Comparison of ENCODE assay signal across 13 cellular contexts in genomic region chr16:9966569-9967157, GRCh38.
A peak's percentile ranks its signal among the peaks of the same experiment; 100 is the strongest.
DNase-seq lines count a peak whose midpoint lies in the region; ATAC-seq lines count a peak whose summit lies in the region.
"Had no signal": no experiment of that assay in that cellular context is flagged by ENCODE, and none has a peak within 500 bp of the region (broad histone marks: within the 10 kb centered on the region; RNA-seq: fewer than 3 reads in every experiment).

No MANE protein-coding gene starts in this region.

- no peak overlapping the region for H3K27ac Mint-ChIP-seq in activated CD4-positive, alpha-beta T cell treated with anti-CD3 and anti-CD28 coated beads for 36 hours
- H3K27ac Mint-ChIP-seq: activated T-helper 2 cell treated with anti-CD3 and anti-CD28 coated beads, Interferon-gamma antibody, Interleukin-2, Interleukin-4, amounts not matched to agents 10 μg/mL and 5 μg/mL and 100 μg/mL, durations not matched to agents 14 hours and 24 hours and 36 hours; endodermal cell had no signal

- WGBS in mesendoderm (ENCODE audit: extremely low coverage, insufficient coverage, low lambda C conversion rate) = no CpG with 5 or more reads among the region's 9 CpGs

- H3K9me3 Mint-ChIP-seq in activated CD4-positive, alpha-beta T cell treated with anti-CD3 and anti-CD28 coated beads for 36 hours (ENCODE audit: low read depth) = peaks cover 8% of the 10 kb centered on the region

- H2BK5ac ChIP-seq in mesendoderm (ENCODE audit: low read length) = no peak overlapping the region

- H2BK15ac ChIP-seq in mesendoderm (replicated peaks; ENCODE audit: low read depth) = no peak overlapping the region

- no peak overlapping the region for H3K27ac ChIP-seq in mesendoderm (ENCODE audit: low read depth, low read length)
- no peak overlapping the region for H3K27ac ChIP-seq in SJCRH30
- H3K27ac ChIP-seq: ovary had no signal

- H3K4me1 ChIP-seq in mesendoderm (ENCODE audit: control insufficient read depth, low read depth, low read length) (no peaks in the 10 kb centered on the region), SJCRH30 (no peaks in the 10 kb centered on the region)

- no peaks in the 10 kb centered on the region for H3K79me2 ChIP-seq in mesendoderm (ENCODE audit: control insufficient read depth, insufficient read depth, low read length)

- POLR2A ChIA-PET in activated CD4-positive, alpha-beta T cell treated with anti-CD3 and anti-CD28 coated beads for 36 hours (lab: Charles Lee) = no interaction called here

- no peak overlapping the region for H2BK120ac ChIP-seq in mesendoderm (ENCODE audit: low read depth, low read length)

- H3K56ac ChIP-seq in mesendoderm (ENCODE audit: low read length) = no peak overlapping the region

- ATAC-seq in activated CD4-positive, alpha-beta T cell treated with anti-CD3 and anti-CD28 coated beads for 36 hours = peak; percentile 83
- ATAC-seq in GM21515 (IDR thresholded peaks at IDR 0.05; ENCODE audit: unreplicated experiment) = peak; percentile 72

- H3K4ac ChIP-seq in mesendoderm (ENCODE audit: low read depth, low read length) = no peak overlapping the region

- H3K4me2 ChIP-seq in mesendoderm (ENCODE audit: low read length) = no peak overlapping the region

- H3K9me3 ChIP-seq in SJCRH30 (replicated peaks) = no peaks in the 10 kb centered on the region
- H3K9me3 ChIP-seq: ovary had no signal

- H2AK5ac ChIP-seq in mesendoderm (ENCODE audit: low read length) = no peak overlapping the region

- no peak overlapping the region for H3K18ac ChIP-seq in mesendoderm (ENCODE audit: low read length)

- H3K4me3 ChIP-seq in mesendoderm (ENCODE audit: low read length) (no peak overlapping the region), SJCRH30 (no peak overlapping the region)
- H3K4me3 ChIP-seq: ovary had no signal

- peaks cover 10% of the 10 kb centered on the region for H3K27me3 Mint-ChIP-seq in activated CD4-positive, alpha-beta T cell treated with anti-CD3 and anti-CD28 coated beads for 36 hours

- peaks cover 3% of the 10 kb centered on the region for H3K4me1 Mint-ChIP-seq in activated CD4-positive, alpha-beta T cell treated with anti-CD3 and anti-CD28 coated beads for 36 hours
- H3K4me1 Mint-ChIP-seq: endodermal cell had no signal

- H3K9ac ChIP-seq in mesendoderm (ENCODE audit: low read length) = no peak overlapping the region

- peak; percentile 31 for DNase-seq in activated CD4-positive, alpha-beta T cell treated with anti-CD3 and anti-CD28 coated beads for 36 hours
- no peak for DNase-seq in activated CD4-positive, alpha-beta T cell treated with anti-CD3 and anti-CD28 coated beads, Interleukin-2, amount 50 U/mL, for 1 hour
- DNase-seq in MV-4-11 (lab: John Stamatoyannopoulos, UW) (peak; percentile 5), mesendoderm (peak; percentile 6), KG1 (lab: John Stamatoyannopoulos, UW) (no peak), GOT3 (lab: John Stamatoyannopoulos, UW) (no peak), SJCRH30 (no peak)
- DNase-seq: endodermal cell, kidney, NCI-H187 treated with DMSO at 0.1 percent for 48 hours, ovary had no signal

- H3K4me3 Mint-ChIP-seq in activated CD4-positive, alpha-beta T cell treated with anti-CD3 and anti-CD28 coated beads for 36 hours = no peak overlapping the region
- H3K4me3 Mint-ChIP-seq: endodermal cell had no signal

- no peak overlapping the region for H4K5ac ChIP-seq in mesendoderm (ENCODE audit: low read length)

- CTCF ChIA-PET in activated CD4-positive, alpha-beta T cell treated with anti-CD3 and anti-CD28 coated beads for 36 hours (lab: Charles Lee) = interaction anchor here (0.6 kb wide), 1 partner anchor 579 kb away, joined by 3 read pairs; no protein-coding TSS in a partner anchor

- intact Hi-C loops in activated CD4-positive, alpha-beta T cell treated with anti-CD3 and anti-CD28 coated beads for 36 hours (cut with DNase I, micrococcal nuclease) = loop anchor here in 1 of 2 experiments (2.0 kb wide), 1 partner anchor 300 kb away; no protein-coding TSS in a partner anchor

- H3K23ac ChIP-seq in mesendoderm (ENCODE audit: low read length) = no peak overlapping the region

- H3K27me3 ChIP-seq in mesendoderm (ENCODE audit: insufficient read depth, low read length, poor library complexity) (no peaks in the 10 kb centered on the region), SJCRH30 (no peaks in the 10 kb centered on the region)
- H3K27me3 ChIP-seq: ovary had no signal

- H3K36me3 ChIP-seq in mesendoderm (ENCODE audit: control insufficient read depth, insufficient read depth, low read length) (no peaks in the 10 kb centered on the region), SJCRH30 (no peaks in the 10 kb centered on the region)
- H3K36me3 ChIP-seq: ovary had no signal

- H3K36me3 Mint-ChIP-seq in activated CD4-positive, alpha-beta T cell treated with anti-CD3 and anti-CD28 coated beads for 36 hours (ENCODE audit: low read depth) = no peaks in the 10 kb centered on the region

- no peak overlapping the region for H4K8ac ChIP-seq in mesendoderm (ENCODE audit: low read depth, low read length)

- no peaks in the 10 kb centered on the region for H3K79me1 ChIP-seq in mesendoderm (ENCODE audit: low read length)

Comparison
In these comparisons a context has a peak if more than half of its experiments do, and no peak if none do; other contexts are left out.
1. DNase-seq: peak in activated CD4-positive, alpha-beta T cell treated with anti-CD3 and anti-CD28 coated beads for 36 hours (single experiment), MV-4-11 (single experiment) and mesendoderm (single experiment); none in activated CD4-positive, alpha-beta T cell treated with anti-CD3 and anti-CD28 coated beads, Interleukin-2, amount 50 U/mL, for 1 hour (single experiment), KG1 (single experiment), GOT3 (single experiment) and SJCRH30 (0 of 2).